ENCODE assay signal across 33 cellular contexts in genomic region chr13:55464222-55464621, GRCh38.
"Had no signal": no experiment of that assay in that cellular context is flagged by ENCODE, and none has a peak within 500 bp of the region (broad histone marks: within the 10 kb centered on the region; RNA-seq: fewer than 3 reads in every experiment).

No MANE protein-coding gene starts in this region.

- DNase-seq: Karpas-422, Kasumi-1, KG1, MG63, MM.1S, NCI-H1048, NCI-H1092, NCI-H1092 treated with DMSO at 0.1 percent for 48 hours, NCI-H1105, NCI-H1105 treated with DMSO at 0.1 percent for 48 hours, NCI-H1417, NCI-H1417 treated with DMSO at 0.1 percent for 48 hours, NCI-H1436, NCI-H1436 treated with DMSO at 0.1 percent for 48 hours, NCI-H146, NCI-H1694, NCI-H1694 treated with DMSO at 0.1 percent for 48 hours, NCI-H187, NCI-H187 treated with DMSO at 0.1 percent for 48 hours, NCI-H1930, NCI-H2029, NCI-H2029 treated with DMSO at 0.1 percent for 48 hours, NCI-H2081, NCI-H2081 treated with DMSO at 0.1 percent for 48 hours, NCI-H2107, NCI-H2171, NCI-H2171 treated with DMSO at 0.1 percent for 48 hours, NCI-H2227 treated with DMSO at 0.1 percent for 48 hours, NCI-H345, NCI-H446, NCI-H446 treated with DMSO at 0.1 percent for 48 hours, NCI-H510A had no signal

- H3K4me2 ChIP-seq: KMS-11 had no signal

- H3K36me3 ChIP-seq: MG63 had no signal

- H3K27me3 ChIP-seq: MG63 had no signal

- H3K9me3 ChIP-seq: MG63 had no signal

- H3K9ac ChIP-seq: KMS-11 had no signal

- H3K27ac ChIP-seq: KMS-11 had no signal

- H3K4me3 ChIP-seq: MG63 had no signal
